9 cellular contexts compared by ENCODE assay signal in the genomic region with DNA sequence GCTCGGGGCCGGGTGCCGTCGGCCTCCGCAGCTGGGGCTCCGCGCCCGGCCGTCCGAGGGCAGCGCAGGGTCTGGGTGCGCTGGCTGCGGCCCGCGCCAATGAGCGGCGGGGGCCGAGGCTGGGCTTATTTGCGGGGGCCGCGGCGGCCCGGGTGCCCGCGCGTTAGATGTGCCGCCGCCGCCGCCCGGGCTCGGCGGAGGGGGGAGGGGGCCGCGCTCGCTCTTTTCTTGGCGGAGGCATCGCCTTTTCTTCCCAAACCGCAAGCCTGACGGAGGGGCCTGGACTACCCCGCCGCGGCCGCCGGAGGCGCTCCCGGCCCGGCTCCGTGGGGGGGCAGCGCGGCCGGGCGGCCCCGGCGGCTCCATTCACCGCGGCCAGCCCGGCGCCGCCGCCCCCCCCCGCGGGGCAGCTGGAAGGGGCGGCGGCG. TPM values are rescaled to one million over a fixed set of nuclear protein-coding genes. Genes with fewer than 3 reads are reported as not detected.
DNase-seq lines count a peak whose midpoint lies in the region; ATAC-seq and TF ChIP-seq lines count a peak whose summit lies in the region.
"Had no signal": no experiment of that assay in that cellular context is flagged by ENCODE, and none has a peak within 500 bp of the region (broad histone marks: within the 10 kb centered on the region; RNA-seq: fewer than 3 reads in every experiment).

Gene NOTUM (minus strand): TSS at position 101 of the 428 bp plus-strand sequence. CDS start 278 bp downstream, outside the sequence.

- TF ChIP-seq CTCF in esophagus muscularis mucosa (IDR thresholded peaks at IDR 0.05), result peak in 1 of 3 experiments; percentile 25

- peaks cover 10 to 94% (median 39%) of the 10 kb centered on the region in 4 donors for H3K27me3 ChIP-seq in esophagus muscularis mucosa
- peaks cover 23 to 44% (median 36%) of the 10 kb centered on the region in 3 donors for H3K27me3 ChIP-seq in skeletal muscle tissue (ENCODE audit: control insufficient read depth in 3 of 3, insufficient read depth in 3 of 3, low read length in 3 of 3)

- WGBS in esophagus muscularis mucosa, result no CpG with 5 or more reads among the region's 66 CpGs

- DNase-seq in NCI-H1417 (lab: John Stamatoyannopoulos, UW), result peak in 2 of 3 experiments; percentile 62 to 76
- DNase-seq in NCI-H1417 treated with DMSO at 0.1 percent for 48 hours (lab: John Stamatoyannopoulos, UW), result no peak
- peak; percentile 11 for DNase-seq in NCI-H774 (lab: John Stamatoyannopoulos, UW)
- DNase-seq in esophagus muscularis mucosa (ENCODE audit: extremely low spot score), result no peak
- DNase-seq in NK-92 (lab: John Stamatoyannopoulos, UW; ENCODE audit: unreplicated experiment), result no peak
- DNase-seq: CD4-positive, CD25-positive, alpha-beta regulatory T cell had no signal

- H3K4me1 ChIP-seq in esophagus muscularis mucosa, result peaks cover 16 to 33% (median 27%) of the 10 kb centered on the region in 4 donors
- H3K4me1 ChIP-seq in skeletal muscle tissue (ENCODE audit: control insufficient read depth in 3 of 3, insufficient read depth in 3 of 3, low read length in 3 of 3), result peaks cover 13 to 28% (median 27%) of the 10 kb centered on the region in 3 donors

- H3K9me3 ChIP-seq in esophagus muscularis mucosa (no peaks in the 10 kb centered on the region), skeletal muscle tissue (ENCODE audit: control insufficient read depth in 3 of 3, low read length in 3 of 3) (no peaks in the 10 kb centered on the region)

- TF ChIP-seq POLR2A in esophagus muscularis mucosa (IDR thresholded peaks at IDR 0.05; ENCODE audit: low read depth), result no peak

- ATAC-seq in GM21447 (IDR thresholded peaks at IDR 0.05; ENCODE audit: unreplicated experiment) (no peak), HG03342 (IDR thresholded peaks at IDR 0.05; ENCODE audit: unreplicated experiment) (no peak)

- TF ChIP-seq EP300 in esophagus muscularis mucosa (IDR thresholded peaks at IDR 0.05), result no peak

- intact Hi-C loops in esophagus muscularis mucosa (cut with DNase I), result no loop called here

- H3K27ac ChIP-seq in esophagus muscularis mucosa (replicated peaks in 1 of 4) (no peak within 1 kb of the TSS), skeletal muscle tissue (ENCODE audit: low read depth, low read length) (peak within 1 kb of the TSS; percentile 73)

- H3K36me3 ChIP-seq in esophagus muscularis mucosa, result no peaks in the 10 kb centered on the region
- H3K36me3 ChIP-seq in skeletal muscle tissue (ENCODE audit: control insufficient read depth in 3 of 3, insufficient read depth in 3 of 3, low read length in 3 of 3), result no peaks in the 10 kb centered on the region

- peak within 1 kb of the TSS; percentile 57 to 76 (median 64) for H3K9ac ChIP-seq in skeletal muscle tissue (ENCODE audit: low read depth in 1 of 3, low read length in 3 of 3)

- peak within 1 kb of the TSS; percentile 52 to 62 (median 54) for H3K4me3 ChIP-seq in esophagus muscularis mucosa
- H3K4me3 ChIP-seq in skeletal muscle tissue (ENCODE audit: low read length in 3 of 3), result peak within 1 kb of the TSS in 2 of 3 donors; percentile 45 to 54

RNA-seq across cellular contexts. Expression of gene NOTUM, which starts in this region (rescaled TPM):
- total RNA-seq in esophagus muscularis mucosa (under 1 TPM in 1 of 4 donors, not detected in 3; 0.83 TPM), skeletal muscle tissue (0.52 TPM)
- total RNA-seq: CD4-positive, CD25-positive, alpha-beta regulatory T cell had no signal

Comparison
In these comparisons a context has a peak if more than half of its experiments do, and no peak if none do; other contexts are left out.
1. DNase-seq: peak in NCI-H1417 (2 of 3) and NCI-H774 (single experiment); none in NCI-H1417 treated with DMSO at 0.1 percent for 48 hours (single experiment), esophagus muscularis mucosa (single experiment) and NK-92 (single experiment).